In the genomic region with DNA sequence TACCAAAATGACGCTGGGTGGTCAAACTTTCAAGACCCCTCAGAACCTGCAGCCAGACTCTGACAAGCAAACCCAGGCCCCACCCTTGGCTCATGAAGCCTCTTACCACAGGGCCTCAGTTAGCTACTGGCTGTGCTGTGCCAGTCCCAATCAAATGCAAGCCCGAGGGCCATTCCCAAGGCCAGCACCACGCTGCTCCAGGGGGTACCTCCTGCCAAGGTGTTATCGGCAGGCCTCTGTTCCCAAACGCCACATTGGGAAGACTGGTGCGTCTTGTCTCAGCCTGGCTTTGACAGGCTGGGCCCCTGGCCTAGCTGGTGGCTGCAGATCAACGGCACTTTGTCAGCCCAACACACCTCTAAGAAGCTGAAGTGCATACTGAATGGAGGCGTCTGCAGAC, we compare ENCODE assay signal across 3 cellular contexts. TPM values are rescaled to one million over a fixed set of nuclear protein-coding genes. Genes with fewer than 3 reads are reported as not detected.
"Had no signal": no experiment of that assay in that cellular context is flagged by ENCODE, and none has a peak within 500 bp of the region (broad histone marks: within the 10 kb centered on the region; RNA-seq: fewer than 3 reads in every experiment).

No MANE protein-coding gene starts in this region.

- H3K4me3 ChIP-seq: GM12878 had no signal

- ATAC-seq: GM12878 had no signal

- DNase-seq: GDM1, GF-D8 had no signal

RNA-seq across cellular contexts. Expression of gene NOG, which starts 35.8 kb away (rescaled TPM):
- polyA plus RNA-seq: GM12878 had no signal
